18 cellular contexts compared by ENCODE assay signal in the genomic region with DNA sequence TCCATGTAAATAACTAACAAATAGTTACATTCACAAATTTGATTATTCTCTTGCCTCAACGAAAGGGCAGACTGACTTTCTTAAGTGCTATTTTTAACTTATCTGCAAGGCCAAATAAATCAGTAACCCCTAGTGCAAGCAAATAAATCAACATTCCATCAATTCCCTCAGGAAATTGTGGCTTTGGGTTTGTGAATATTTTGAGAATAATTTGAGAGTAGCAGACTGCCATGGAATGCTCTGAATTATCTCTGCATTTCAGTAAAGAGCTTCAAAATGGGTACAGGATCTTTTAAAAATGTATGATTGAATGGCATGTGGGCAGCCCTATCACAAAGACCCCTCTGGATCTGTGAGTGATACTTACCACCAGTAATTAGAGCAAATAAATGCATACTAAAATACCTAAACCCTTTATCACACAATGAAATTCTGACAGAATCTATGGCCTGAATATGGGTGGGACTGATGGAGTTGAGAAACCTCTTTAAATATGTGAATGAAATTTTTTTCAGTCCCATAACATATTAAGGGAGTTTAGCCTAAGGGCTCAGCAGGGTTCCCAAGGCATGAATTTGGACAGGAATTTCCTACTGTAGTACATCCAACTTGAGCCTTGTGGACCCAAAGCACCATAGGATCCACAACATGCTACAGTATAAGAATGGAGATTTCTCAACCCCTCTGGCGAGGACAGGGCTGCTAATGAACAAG.
DNase-seq lines count a peak whose midpoint lies in the region; TF ChIP-seq lines count a peak whose summit lies in the region.
"Had no signal": no experiment of that assay in that cellular context is flagged by ENCODE, and none has a peak within 500 bp of the region (broad histone marks: within the 10 kb centered on the region; RNA-seq: fewer than 3 reads in every experiment).

No MANE protein-coding gene starts in this region.

- no peak overlapping the region for H3K27ac Mint-ChIP-seq in activated CD4-positive, alpha-beta T cell treated with anti-CD3 and anti-CD28 coated beads, Interleukin-2, amount 10 ng/mL, durations not matched to agents 7 days and 5 days
- H3K27ac Mint-ChIP-seq: activated CD4-positive, alpha-beta memory T cell treated with anti-CD3 and anti-CD28 coated beads for 36 hours; activated naive CD8-positive, alpha-beta T cell treated with anti-CD3 and anti-CD28 coated beads for 36 hours; natural killer cell; stimulated activated naive CD8-positive, alpha-beta T cell treated with anti-CD3 and anti-CD28 coated beads, Interleukin-15, Interleukin-2, amounts not matched to agents 100 ng/mL and 50 ng/mL, for 24 hours had no signal

- H3K4me3 Mint-ChIP-seq in activated CD4-positive, alpha-beta T cell treated with anti-CD3 and anti-CD28 coated beads, Interleukin-2, amount 10 ng/mL, durations not matched to agents 7 days and 5 days, result no peak overlapping the region
- H3K4me3 Mint-ChIP-seq: activated CD4-positive, alpha-beta memory T cell treated with anti-CD3 and anti-CD28 coated beads for 36 hours; activated naive CD8-positive, alpha-beta T cell treated with anti-CD3 and anti-CD28 coated beads for 36 hours; natural killer cell; stimulated activated naive CD8-positive, alpha-beta T cell treated with anti-CD3 and anti-CD28 coated beads, Interleukin-15, Interleukin-2, amounts not matched to agents 100 ng/mL and 50 ng/mL, for 24 hours had no signal

- no peak overlapping the region for H2AFZ ChIP-seq in fibroblast of lung (ENCODE audit: low read length)

- H3K27me3 ChIP-seq in adipocyte (replicated peaks; ENCODE audit: control insufficient read depth, insufficient read depth, low read length) (no peaks in the 10 kb centered on the region), fibroblast of lung (ENCODE audit: control insufficient read depth, insufficient read depth, low read length) (no peaks in the 10 kb centered on the region), sigmoid colon (no peaks in the 10 kb centered on the region), ovary (no peaks in the 10 kb centered on the region)
- H3K27me3 ChIP-seq: BLaER1 treated with 17β-estradiol and CSF1 and Interleukin-3, amounts not matched to agents 10 nM and 100 nM had no signal

- peaks cover 4% of the 10 kb centered on the region for H3K9me3 Mint-ChIP-seq in activated CD4-positive, alpha-beta T cell treated with anti-CD3 and anti-CD28 coated beads, Interleukin-2, amount 10 ng/mL, durations not matched to agents 7 days and 5 days
- H3K9me3 Mint-ChIP-seq: natural killer cell had no signal

- no peak overlapping the region for H3K27ac ChIP-seq in fibroblast of lung (ENCODE audit: insufficient read depth, low read length)
- H3K27ac ChIP-seq in sigmoid colon, result peak overlapping the region in 3 of 4 donors; percentile 48 to 77 (median 77)
- H3K27ac ChIP-seq in ovary, result no peak overlapping the region
- H3K27ac ChIP-seq: BLaER1 treated with 17β-estradiol and CSF1 and Interleukin-3, amounts not matched to agents 10 nM and 100 nM; VCaP had no signal

- 83 to 95% methylated on average over 2 of the region's 2 CpGs for WGBS in sigmoid colon, 2 donors
- 53 to 65% (median 55%) methylated on average over 2 of the region's 2 CpGs for WGBS in ovary, 3 donors

- CTCF ChIA-PET in activated CD4-positive, alpha-beta T cell treated with anti-CD3 and anti-CD28 coated beads, Interleukin-2, amount 10 ng/mL, durations not matched to agents 7 days and 5 days (lab: Charles Lee), result no interaction called here
- CTCF ChIA-PET in GM10248 (lab: Yijun Ruan, JAX), result interaction anchor here (1.2 to 2.8 kb wide), 2 partner anchors 10 to 19 kb away, joined by 4 to 10 read pairs; no protein-coding TSS in a partner anchor

- H3K79me2 ChIP-seq in fibroblast of lung (ENCODE audit: control insufficient read depth, insufficient read depth, low read length), result no peaks in the 10 kb centered on the region

- no peaks in the 10 kb centered on the region for H4K20me1 ChIP-seq in fibroblast of lung (ENCODE audit: control insufficient read depth, extremely low read depth, insufficient read depth, low read length)
- H4K20me1 ChIP-seq: BLaER1 treated with 17β-estradiol and CSF1 and Interleukin-3, amounts not matched to agents 10 nM and 100 nM had no signal

- intact Hi-C loops in sigmoid colon (cut with DNase I), result no loop called here
- intact Hi-C loops in ovary (cut with DNase I), result no loop called here

- peak overlapping the region; percentile 7 for H3K4me2 ChIP-seq in fibroblast of lung (ENCODE audit: extremely low read depth, insufficient read depth, low read length)

- TF ChIP-seq CTCF in fibroblast of lung (conservative IDR thresholded peaks at IDR 0.05 in 1 of 2, IDR thresholded peaks at IDR 0.05 in 1 of 2; ENCODE audit: low read depth in 1 of 2, low read length in 2 of 2) (no peak), sigmoid colon (IDR thresholded peaks at IDR 0.05) (no peak), ovary (IDR thresholded peaks at IDR 0.05) (no peak), GM10248 (IDR thresholded peaks at IDR 0.05; ENCODE audit: control extremely low read depth, extremely low read depth, low read depth, missing control alignments) (no peak)

- H3K9ac ChIP-seq in adipocyte (ENCODE audit: low read length), result peak overlapping the region; percentile 4
- H3K9ac ChIP-seq in fibroblast of lung (ENCODE audit: insufficient read depth, low read length), result no peak overlapping the region
- H3K9ac ChIP-seq: BLaER1 treated with 17β-estradiol and CSF1 and Interleukin-3, amounts not matched to agents 10 nM and 100 nM had no signal

- no peaks in the 10 kb centered on the region for H3K36me3 Mint-ChIP-seq in activated CD4-positive, alpha-beta T cell treated with anti-CD3 and anti-CD28 coated beads, Interleukin-2, amount 10 ng/mL, durations not matched to agents 7 days and 5 days (ENCODE audit: low read depth)
- H3K36me3 Mint-ChIP-seq: natural killer cell had no signal

- TF ChIP-seq POLR2A in sigmoid colon (IDR thresholded peaks at IDR 0.05) (no peak), ovary (IDR thresholded peaks at IDR 0.05) (no peak)

- H3K4me3 ChIP-seq in adipocyte (ENCODE audit: low read length), result peak overlapping the region; percentile 60
- H3K4me3 ChIP-seq in fibroblast of lung (replicated peaks in 1 of 4; ENCODE audit: control extremely low read depth in 1 of 4, insufficient read depth in 1 of 4, low read depth in 3 of 4, low read length in 4 of 4), result no peak overlapping the region
- H3K4me3 ChIP-seq in sigmoid colon, result no peak overlapping the region
- no peak overlapping the region for H3K4me3 ChIP-seq in ovary
- H3K4me3 ChIP-seq: BLaER1 treated with 17β-estradiol and CSF1 and Interleukin-3, amounts not matched to agents 10 nM and 100 nM; prostate gland had no signal

- peak; percentile 58 for DNase-seq in AG20443 (ENCODE audit: low spot score)
- DNase-seq in adipocyte (ENCODE audit: low read depth), result peak; percentile 86
- DNase-seq in fibroblast of lung (ENCODE audit: low read depth in 2 of 2), result peak in 1 of 2 donors; percentile 68
- DNase-seq in sigmoid colon, result no peak
- no peak for DNase-seq in COLO668 (lab: John Stamatoyannopoulos, UW; ENCODE audit: unreplicated experiment)
- DNase-seq in ovary, result no peak
- DNase-seq in activated CD4-positive, alpha-beta T cell treated with anti-CD3 and anti-CD28 coated beads, Interleukin-2, amount 10 ng/mL, durations not matched to agents 7 days and 5 days, result no peak
- no peak for DNase-seq in GM10248 (ENCODE audit: extremely low spot score)
- DNase-seq: activated CD4-positive, alpha-beta memory T cell treated with anti-CD3 and anti-CD28 coated beads for 36 hours; activated naive CD8-positive, alpha-beta T cell treated with anti-CD3 and anti-CD28 coated beads for 36 hours; activated T-cell treated with anti-CD3 and anti-CD28 coated beads, Interleukin-2, amount 50 U/mL, for 48 hours; natural killer cell; NCI-H187 treated with DMSO at 0.1 percent for 48 hours; T-helper 1 cell had no signal

- peaks cover 49% of the 10 kb centered on the region for H3K4me1 ChIP-seq in adipocyte (ENCODE audit: control insufficient read depth, insufficient read depth, low read length)
- H3K4me1 ChIP-seq in fibroblast of lung (ENCODE audit: control insufficient read depth, extremely low read depth, insufficient read depth, low read length), result peaks cover 17% of the 10 kb centered on the region
- H3K4me1 ChIP-seq in sigmoid colon, result peaks cover 0 to 69% (median 47%) of the 10 kb centered on the region in 4 donors
- no peaks in the 10 kb centered on the region for H3K4me1 ChIP-seq in ovary (ENCODE audit: insufficient read depth)

- POLR2A ChIA-PET in activated CD4-positive, alpha-beta T cell treated with anti-CD3 and anti-CD28 coated beads, Interleukin-2, amount 10 ng/mL, durations not matched to agents 7 days and 5 days (lab: Charles Lee), result interaction anchor here (0.5 kb wide), 1 partner anchor 38 kb away, joined by 3 read pairs; no protein-coding TSS in a partner anchor
- POLR2A ChIA-PET in GM10248 (lab: Yijun Ruan, JAX), result no interaction called here

- TF ChIP-seq EP300 in sigmoid colon (IDR thresholded peaks at IDR 0.05) (no peak), ovary (IDR thresholded peaks at IDR 0.05) (no peak)

- no peaks in the 10 kb centered on the region for H3K9me3 ChIP-seq in adipocyte (ENCODE audit: control insufficient read depth, low read length)
- no peaks in the 10 kb centered on the region for H3K9me3 ChIP-seq in fibroblast of lung (ENCODE audit: control insufficient read depth, insufficient read depth, low read depth, low read length)
- no peaks in the 10 kb centered on the region for H3K9me3 ChIP-seq in sigmoid colon
- no peaks in the 10 kb centered on the region for H3K9me3 ChIP-seq in ovary
- H3K9me3 ChIP-seq: prostate gland had no signal

- peaks cover 7% of the 10 kb centered on the region for H3K27me3 Mint-ChIP-seq in activated CD4-positive, alpha-beta T cell treated with anti-CD3 and anti-CD28 coated beads, Interleukin-2, amount 10 ng/mL, durations not matched to agents 7 days and 5 days
- H3K27me3 Mint-ChIP-seq: activated CD4-positive, alpha-beta memory T cell treated with anti-CD3 and anti-CD28 coated beads for 36 hours; activated naive CD8-positive, alpha-beta T cell treated with anti-CD3 and anti-CD28 coated beads for 36 hours; stimulated activated naive CD8-positive, alpha-beta T cell treated with anti-CD3 and anti-CD28 coated beads, Interleukin-15, Interleukin-2, amounts not matched to agents 100 ng/mL and 50 ng/mL, for 24 hours had no signal

- H3K4me1 Mint-ChIP-seq in activated CD4-positive, alpha-beta T cell treated with anti-CD3 and anti-CD28 coated beads, Interleukin-2, amount 10 ng/mL, durations not matched to agents 7 days and 5 days, result no peaks in the 10 kb centered on the region
- H3K4me1 Mint-ChIP-seq: natural killer cell had no signal

- H3K36me3 ChIP-seq in adipocyte (ENCODE audit: control insufficient read depth, insufficient read depth, low read length, severe bottlenecking) (no peaks in the 10 kb centered on the region), fibroblast of lung (ENCODE audit: control insufficient read depth, insufficient read depth, low read length) (no peaks in the 10 kb centered on the region), sigmoid colon (peaks cover 7 to 55% (median 10%) of the 10 kb centered on the region in 4 donors), ovary (no peaks in the 10 kb centered on the region)
- H3K36me3 ChIP-seq: BLaER1 treated with 17β-estradiol and CSF1 and Interleukin-3, amounts not matched to agents 10 nM and 100 nM; prostate gland had no signal

Comparison
In these comparisons a context has a peak if more than half of its experiments do, and no peak if none do; other contexts are left out.
1. DNase-seq: peak in AG20443 (single experiment) and adipocyte (single experiment); none in sigmoid colon (single experiment), COLO668 (single experiment), ovary (0 of 5), activated CD4-positive, alpha-beta T cell treated with anti-CD3 and anti-CD28 coated beads, Interleukin-2, amount 10 ng/mL, durations not matched to agents 7 days and 5 days (single experiment) and GM10248 (single experiment).
2. H3K27ac ChIP-seq: peak in sigmoid colon (3 of 4); none in fibroblast of lung (single experiment) and ovary (0 of 2).